In the genomic region with DNA sequence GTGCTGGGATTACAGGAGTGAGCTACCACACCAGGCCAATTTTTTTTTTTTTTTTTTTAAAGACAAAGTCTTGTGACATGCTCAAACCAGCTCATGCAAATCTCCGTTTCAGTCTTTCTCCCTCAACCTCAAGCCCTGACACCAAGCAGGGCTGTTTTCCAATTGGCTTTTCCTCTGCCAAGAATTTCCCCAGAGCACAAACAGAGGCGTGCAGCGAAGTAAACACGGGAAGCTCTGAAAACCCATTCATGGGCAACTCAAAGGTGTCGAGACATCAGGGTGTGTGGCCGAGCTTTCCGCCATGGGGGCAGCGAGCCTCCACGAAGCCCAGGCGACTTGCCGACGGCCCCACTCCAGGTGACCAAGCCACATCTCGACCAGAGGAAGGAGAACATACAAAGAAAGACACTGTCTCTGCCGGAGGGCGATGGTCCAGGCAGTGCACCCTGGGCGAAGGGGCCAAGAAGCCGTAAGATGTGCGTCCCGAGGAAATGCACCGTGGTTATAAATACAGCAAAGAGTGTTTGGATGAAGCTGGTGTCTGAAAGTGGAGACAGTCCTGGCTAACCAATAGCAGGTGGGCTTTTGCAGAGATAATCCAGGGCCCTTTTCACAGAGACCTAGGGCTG, we compare ENCODE assay signal across 1 cellular context.
A peak's percentile ranks its signal among the peaks of the same experiment; 100 is the strongest.
TF ChIP-seq lines count a peak whose summit lies in the region.

No MANE protein-coding gene starts in this region.

TF ChIP-seq in HepG2, 621 proteins besides CTCF, POLR2A, EP300 and RAD21 (continued from another document and continues in another):
- TF ChIP-seq, protein P1, sequence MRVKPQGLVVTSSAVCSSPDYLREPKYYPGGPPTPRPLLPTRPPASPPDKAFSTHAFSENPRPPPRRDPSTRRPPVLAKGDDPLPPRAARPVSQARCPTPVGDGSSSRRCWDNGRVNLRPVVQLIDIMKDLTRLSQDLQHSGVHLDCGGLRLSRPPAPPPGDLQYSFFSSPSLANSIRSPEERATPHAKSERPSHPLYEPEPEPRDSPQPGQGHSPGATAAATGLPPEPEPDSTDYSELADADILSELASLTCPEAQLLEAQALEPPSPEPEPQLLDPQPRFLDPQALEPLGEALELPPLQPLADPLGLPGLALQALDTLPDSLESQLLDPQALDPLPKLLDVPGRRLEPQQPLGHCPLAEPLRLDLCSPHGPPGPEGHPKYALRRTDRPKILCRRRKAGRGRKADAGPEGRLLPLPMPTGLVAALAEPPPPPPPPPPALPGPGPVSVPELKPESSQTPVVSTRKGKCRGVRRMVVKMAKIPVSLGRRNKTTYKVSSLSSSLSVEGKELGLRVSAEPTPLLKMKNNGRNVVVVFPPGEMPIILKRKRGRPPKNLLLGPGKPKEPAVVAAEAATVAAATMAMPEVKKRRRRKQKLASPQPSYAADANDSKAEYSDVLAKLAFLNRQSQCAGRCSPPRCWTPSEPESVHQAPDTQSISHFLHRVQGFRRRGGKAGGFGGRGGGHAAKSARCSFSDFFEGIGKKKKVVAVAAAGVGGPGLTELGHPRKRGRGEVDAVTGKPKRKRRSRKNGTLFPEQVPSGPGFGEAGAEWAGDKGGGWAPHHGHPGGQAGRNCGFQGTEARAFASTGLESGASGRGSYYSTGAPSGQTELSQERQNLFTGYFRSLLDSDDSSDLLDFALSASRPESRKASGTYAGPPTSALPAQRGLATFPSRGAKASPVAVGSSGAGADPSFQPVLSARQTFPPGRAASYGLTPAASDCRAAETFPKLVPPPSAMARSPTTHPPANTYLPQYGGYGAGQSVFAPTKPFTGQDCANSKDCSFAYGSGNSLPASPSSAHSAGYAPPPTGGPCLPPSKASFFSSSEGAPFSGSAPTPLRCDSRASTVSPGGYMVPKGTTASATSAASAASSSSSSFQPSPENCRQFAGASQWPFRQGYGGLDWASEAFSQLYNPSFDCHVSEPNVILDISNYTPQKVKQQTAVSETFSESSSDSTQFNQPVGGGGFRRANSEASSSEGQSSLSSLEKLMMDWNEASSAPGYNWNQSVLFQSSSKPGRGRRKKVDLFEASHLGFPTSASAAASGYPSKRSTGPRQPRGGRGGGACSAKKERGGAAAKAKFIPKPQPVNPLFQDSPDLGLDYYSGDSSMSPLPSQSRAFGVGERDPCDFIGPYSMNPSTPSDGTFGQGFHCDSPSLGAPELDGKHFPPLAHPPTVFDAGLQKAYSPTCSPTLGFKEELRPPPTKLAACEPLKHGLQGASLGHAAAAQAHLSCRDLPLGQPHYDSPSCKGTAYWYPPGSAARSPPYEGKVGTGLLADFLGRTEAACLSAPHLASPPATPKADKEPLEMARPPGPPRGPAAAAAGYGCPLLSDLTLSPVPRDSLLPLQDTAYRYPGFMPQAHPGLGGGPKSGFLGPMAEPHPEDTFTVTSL (CRISPR knock-in tag; IDR thresholded peaks at IDR 0.05; ENCODE audit: borderline replicate concordance), result no peak
- TF ChIP-seq NFE2L1 (CRISPR knock-in tag; IDR thresholded peaks at IDR 0.05; ENCODE audit: borderline replicate concordance), result no peak
- TF ChIP-seq, protein P2, sequence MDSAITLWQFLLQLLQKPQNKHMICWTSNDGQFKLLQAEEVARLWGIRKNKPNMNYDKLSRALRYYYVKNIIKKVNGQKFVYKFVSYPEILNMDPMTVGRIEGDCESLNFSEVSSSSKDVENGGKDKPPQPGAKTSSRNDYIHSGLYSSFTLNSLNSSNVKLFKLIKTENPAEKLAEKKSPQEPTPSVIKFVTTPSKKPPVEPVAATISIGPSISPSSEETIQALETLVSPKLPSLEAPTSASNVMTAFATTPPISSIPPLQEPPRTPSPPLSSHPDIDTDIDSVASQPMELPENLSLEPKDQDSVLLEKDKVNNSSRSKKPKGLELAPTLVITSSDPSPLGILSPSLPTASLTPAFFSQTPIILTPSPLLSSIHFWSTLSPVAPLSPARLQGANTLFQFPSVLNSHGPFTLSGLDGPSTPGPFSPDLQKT (CRISPR knock-in tag; IDR thresholded peaks at IDR 0.05; ENCODE audit: borderline replicate concordance), result no peak
- TF ChIP-seq ZNF782 (CRISPR knock-in tag; IDR thresholded peaks at IDR 0.05; ENCODE audit: borderline replicate concordance), result no peak
- TF ChIP-seq ZKSCAN1 (IDR thresholded peaks at IDR 0.05; ENCODE audit: low read length), result no peak
- no peak for TF ChIP-seq ZNF660 (CRISPR knock-in tag; IDR thresholded peaks at IDR 0.05; ENCODE audit: borderline replicate concordance, low read depth)
- no peak for TF ChIP-seq PAX8 (CRISPR knock-in tag; IDR thresholded peaks at IDR 0.05; ENCODE audit: borderline replicate concordance)
- no peak for TF ChIP-seq NCOA2 (CRISPR knock-in tag; IDR thresholded peaks at IDR 0.05)
- 0 out of 2 replicates have a peak, but pooled peaks have one; percentile 34 for TF ChIP-seq ZNF563 (CRISPR knock-in tag; IDR thresholded peaks at IDR 0.05)
- TF ChIP-seq, protein P3, sequence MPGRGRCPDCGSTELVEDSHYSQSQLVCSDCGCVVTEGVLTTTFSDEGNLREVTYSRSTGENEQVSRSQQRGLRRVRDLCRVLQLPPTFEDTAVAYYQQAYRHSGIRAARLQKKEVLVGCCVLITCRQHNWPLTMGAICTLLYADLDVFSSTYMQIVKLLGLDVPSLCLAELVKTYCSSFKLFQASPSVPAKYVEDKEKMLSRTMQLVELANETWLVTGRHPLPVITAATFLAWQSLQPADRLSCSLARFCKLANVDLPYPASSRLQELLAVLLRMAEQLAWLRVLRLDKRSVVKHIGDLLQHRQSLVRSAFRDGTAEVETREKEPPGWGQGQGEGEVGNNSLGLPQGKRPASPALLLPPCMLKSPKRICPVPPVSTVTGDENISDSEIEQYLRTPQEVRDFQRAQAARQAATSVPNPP (CRISPR knock-in tag; IDR thresholded peaks at IDR 0.05), result no peak
- TF ChIP-seq NKX3-1 (CRISPR knock-in tag; IDR thresholded peaks at IDR 0.05), result no peak
- TF ChIP-seq ZNF331 (CRISPR knock-in tag; IDR thresholded peaks at IDR 0.05), result no peak
- no peak for TF ChIP-seq SRSF1 (optimal IDR thresholded peaks at IDR 0.05; ENCODE audit: low read depth, low read length)
- no peak for TF ChIP-seq SOX5 (CRISPR knock-in tag; IDR thresholded peaks at IDR 0.05; ENCODE audit: borderline replicate concordance)
- TF ChIP-seq HDAC2 (CRISPR knock-in tag; IDR thresholded peaks at IDR 0.05), result no peak
- TF ChIP-seq ZNF737 (CRISPR knock-in tag; IDR thresholded peaks at IDR 0.05; ENCODE audit: borderline replicate concordance), result no peak
- no peak for TF ChIP-seq HOXA7 (CRISPR knock-in tag; IDR thresholded peaks at IDR 0.05)
- TF ChIP-seq GFI1 (CRISPR knock-in tag; IDR thresholded peaks at IDR 0.05; ENCODE audit: borderline replicate concordance), result no peak
- no peak for TF ChIP-seq ZNF143 (CRISPR knock-in tag; IDR thresholded peaks at IDR 0.05)
- TF ChIP-seq, protein P4, sequence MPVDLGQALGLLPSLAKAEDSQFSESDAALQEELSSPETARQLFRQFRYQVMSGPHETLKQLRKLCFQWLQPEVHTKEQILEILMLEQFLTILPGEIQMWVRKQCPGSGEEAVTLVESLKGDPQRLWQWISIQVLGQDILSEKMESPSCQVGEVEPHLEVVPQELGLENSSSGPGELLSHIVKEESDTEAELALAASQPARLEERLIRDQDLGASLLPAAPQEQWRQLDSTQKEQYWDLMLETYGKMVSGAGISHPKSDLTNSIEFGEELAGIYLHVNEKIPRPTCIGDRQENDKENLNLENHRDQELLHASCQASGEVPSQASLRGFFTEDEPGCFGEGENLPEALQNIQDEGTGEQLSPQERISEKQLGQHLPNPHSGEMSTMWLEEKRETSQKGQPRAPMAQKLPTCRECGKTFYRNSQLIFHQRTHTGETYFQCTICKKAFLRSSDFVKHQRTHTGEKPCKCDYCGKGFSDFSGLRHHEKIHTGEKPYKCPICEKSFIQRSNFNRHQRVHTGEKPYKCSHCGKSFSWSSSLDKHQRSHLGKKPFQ (CRISPR knock-in tag; IDR thresholded peaks at IDR 0.05; ENCODE audit: insufficient replicate concordance), result no peak
- TF ChIP-seq ZNF432 (CRISPR knock-in tag; IDR thresholded peaks at IDR 0.05; ENCODE audit: borderline replicate concordance), result no peak
- TF ChIP-seq, protein P5, sequence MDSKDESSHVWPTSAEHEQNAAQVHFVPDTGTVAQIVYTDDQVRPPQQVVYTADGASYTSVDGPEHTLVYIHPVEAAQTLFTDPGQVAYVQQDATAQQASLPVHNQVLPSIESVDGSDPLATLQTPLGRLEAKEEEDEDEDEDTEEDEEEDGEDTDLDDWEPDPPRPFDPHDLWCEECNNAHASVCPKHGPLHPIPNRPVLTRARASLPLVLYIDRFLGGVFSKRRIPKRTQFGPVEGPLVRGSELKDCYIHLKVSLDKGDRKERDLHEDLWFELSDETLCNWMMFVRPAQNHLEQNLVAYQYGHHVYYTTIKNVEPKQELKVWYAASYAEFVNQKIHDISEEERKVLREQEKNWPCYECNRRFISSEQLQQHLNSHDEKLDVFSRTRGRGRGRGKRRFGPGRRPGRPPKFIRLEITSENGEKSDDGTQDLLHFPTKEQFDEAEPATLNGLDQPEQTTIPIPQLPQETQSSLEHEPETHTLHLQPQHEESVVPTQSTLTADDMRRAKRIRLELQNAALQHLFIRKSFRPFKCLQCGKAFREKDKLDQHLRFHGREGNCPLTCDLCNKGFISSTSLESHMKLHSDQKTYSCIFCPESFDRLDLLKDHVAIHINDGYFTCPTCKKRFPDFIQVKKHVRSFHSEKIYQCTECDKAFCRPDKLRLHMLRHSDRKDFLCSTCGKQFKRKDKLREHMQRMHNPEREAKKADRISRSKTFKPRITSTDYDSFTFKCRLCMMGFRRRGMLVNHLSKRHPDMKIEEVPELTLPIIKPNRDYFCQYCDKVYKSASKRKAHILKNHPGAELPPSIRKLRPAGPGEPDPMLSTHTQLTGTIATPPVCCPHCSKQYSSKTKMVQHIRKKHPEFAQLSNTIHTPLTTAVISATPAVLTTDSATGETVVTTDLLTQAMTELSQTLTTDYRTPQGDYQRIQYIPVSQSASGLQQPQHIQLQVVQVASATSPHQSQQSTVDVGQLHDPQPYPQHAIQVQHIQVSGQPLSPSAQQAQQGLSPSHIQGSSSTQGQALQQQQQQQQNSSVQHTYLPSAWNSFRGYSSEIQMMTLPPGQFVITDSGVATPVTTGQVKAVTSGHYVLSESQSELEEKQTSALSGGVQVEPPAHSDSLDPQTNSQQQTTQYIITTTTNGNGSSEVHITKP (CRISPR knock-in tag; IDR thresholded peaks at IDR 0.05; ENCODE audit: low read depth), result no peak
- TF ChIP-seq NCOR1 (IDR thresholded peaks at IDR 0.05; ENCODE audit: borderline replicate concordance, low read length), result no peak
- no peak for TF ChIP-seq PTBP1 (IDR thresholded peaks at IDR 0.05; ENCODE audit: low read depth, low read length, poor library complexity, severe bottlenecking)
- no peak for TF ChIP-seq KDM1A (CRISPR knock-in tag; IDR thresholded peaks at IDR 0.05)
- TF ChIP-seq, protein P6, sequence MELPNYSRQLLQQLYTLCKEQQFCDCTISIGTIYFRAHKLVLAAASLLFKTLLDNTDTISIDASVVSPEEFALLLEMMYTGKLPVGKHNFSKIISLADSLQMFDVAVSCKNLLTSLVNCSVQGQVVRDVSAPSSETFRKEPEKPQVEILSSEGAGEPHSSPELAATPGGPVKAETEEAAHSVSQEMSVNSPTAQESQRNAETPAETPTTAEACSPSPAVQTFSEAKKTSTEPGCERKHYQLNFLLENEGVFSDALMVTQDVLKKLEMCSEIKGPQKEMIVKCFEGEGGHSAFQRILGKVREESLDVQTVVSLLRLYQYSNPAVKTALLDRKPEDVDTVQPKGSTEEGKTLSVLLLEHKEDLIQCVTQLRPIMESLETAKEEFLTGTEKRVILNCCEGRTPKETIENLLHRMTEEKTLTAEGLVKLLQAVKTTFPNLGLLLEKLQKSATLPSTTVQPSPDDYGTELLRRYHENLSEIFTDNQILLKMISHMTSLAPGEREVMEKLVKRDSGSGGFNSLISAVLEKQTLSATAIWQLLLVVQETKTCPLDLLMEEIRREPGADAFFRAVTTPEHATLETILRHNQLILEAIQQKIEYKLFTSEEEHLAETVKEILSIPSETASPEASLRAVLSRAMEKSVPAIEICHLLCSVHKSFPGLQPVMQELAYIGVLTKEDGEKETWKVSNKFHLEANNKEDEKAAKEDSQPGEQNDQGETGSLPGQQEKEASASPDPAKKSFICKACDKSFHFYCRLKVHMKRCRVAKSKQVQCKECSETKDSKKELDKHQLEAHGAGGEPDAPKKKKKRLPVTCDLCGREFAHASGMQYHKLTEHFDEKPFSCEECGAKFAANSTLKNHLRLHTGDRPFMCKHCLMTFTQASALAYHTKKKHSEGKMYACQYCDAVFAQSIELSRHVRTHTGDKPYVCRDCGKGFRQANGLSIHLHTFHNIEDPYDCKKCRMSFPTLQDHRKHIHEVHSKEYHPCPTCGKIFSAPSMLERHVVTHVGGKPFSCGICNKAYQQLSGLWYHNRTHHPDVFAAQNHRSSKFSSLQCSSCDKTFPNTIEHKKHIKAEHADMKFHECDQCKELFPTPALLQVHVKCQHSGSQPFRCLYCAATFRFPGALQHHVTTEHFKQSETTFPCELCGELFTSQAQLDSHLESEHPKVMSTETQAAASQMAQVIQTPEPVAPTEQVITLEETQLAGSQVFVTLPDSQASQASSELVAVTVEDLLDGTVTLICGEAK (IDR thresholded peaks at IDR 0.05), result no peak
- TF ChIP-seq, protein P6 (CRISPR knock-in tag; IDR thresholded peaks at IDR 0.05), result no peak
- TF ChIP-seq ZMYM3 (CRISPR knock-in tag; IDR thresholded peaks at IDR 0.05), result 0 out of 2 replicates have a peak, but pooled peaks have one; percentile 34
- TF ChIP-seq ZBTB3 (CRISPR knock-in tag; IDR thresholded peaks at IDR 0.05; ENCODE audit: borderline replicate concordance, low read depth), result no peak
- no peak for TF ChIP-seq ZNF569 (CRISPR knock-in tag; IDR thresholded peaks at IDR 0.05; ENCODE audit: borderline replicate concordance)
- no peak for TF ChIP-seq ZNF589 (CRISPR knock-in tag; conservative IDR thresholded peaks at IDR 0.05)
- TF ChIP-seq ZNF44 (CRISPR knock-in tag; IDR thresholded peaks at IDR 0.05), result no peak
- TF ChIP-seq ZNF17 (CRISPR knock-in tag; IDR thresholded peaks at IDR 0.05), result no peak
